In the genomic region with DNA sequence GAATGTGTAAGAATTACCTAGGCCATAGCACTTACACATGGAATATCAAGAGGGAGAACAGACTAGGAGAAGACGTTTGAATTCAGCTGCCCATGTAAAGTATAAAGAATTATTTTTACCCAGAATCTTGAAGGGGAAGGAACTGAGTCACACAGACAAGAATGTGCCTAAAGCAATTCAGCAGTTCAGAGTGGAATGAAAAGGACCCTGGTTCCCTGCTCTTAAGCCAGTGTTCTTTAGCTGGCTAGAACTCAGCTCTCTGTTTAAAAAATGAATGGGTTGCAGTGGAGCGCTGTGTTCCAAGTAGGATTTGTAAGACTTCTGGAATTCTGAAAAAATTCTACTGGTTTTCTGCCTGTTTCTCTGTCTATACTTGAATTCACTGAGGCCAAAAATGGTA, we compare ENCODE assay signal across 10 cellular contexts.
DNase-seq lines count a peak whose midpoint lies in the region; ATAC-seq, FAIRE-seq and TF ChIP-seq lines count a peak whose summit lies in the region.
"Had no signal": no experiment of that assay in that cellular context is flagged by ENCODE, and none has a peak within 500 bp of the region (broad histone marks: within the 10 kb centered on the region; RNA-seq: fewer than 3 reads in every experiment).

No MANE protein-coding gene starts in this region.

- no peaks in the 10 kb centered on the region for H3K36me3 ChIP-seq in PC-3 (ENCODE audit: low read depth, low read length)
- no peaks in the 10 kb centered on the region for H3K36me3 ChIP-seq in esophagus muscularis mucosa
- H3K36me3 ChIP-seq in neural progenitor cell, result no peaks in the 10 kb centered on the region

- POLR2A ChIA-PET in AG04450 (lab: Yijun Ruan, JAX), result interaction anchor here (0.5 kb wide), 1 partner anchor 231 kb away, joined by 3 read pairs; no protein-coding TSS in a partner anchor
- POLR2A ChIA-PET in PC-3 (lab: Charles Lee; ENCODE audit: unreplicated experiment), result interaction anchor here (0.5 to 0.8 kb wide), 5 partner anchors 8 to 338 kb away, joined by 3 to 8 read pairs (median 5); no protein-coding TSS in a partner anchor

- H3F3A ChIP-seq in PC-3 (ENCODE audit: low read length, unreplicated experiment) (no peaks in the 10 kb centered on the region), neural progenitor cell (ENCODE audit: low read depth) (no peaks in the 10 kb centered on the region)

- no TSS peak for BruUV-seq in PC-3 (replicated peaks; lab: Mats Ljungman, UMichigan)

- no peaks in the 10 kb centered on the region for H3K9me3 Mint-ChIP-seq in neural progenitor cell
- H3K9me3 Mint-ChIP-seq in stimulated activated naive B cell treated with anti-CD40 and anti-IgM and Interleukin-4, amounts not matched to agents 10 μg/mL and 1 μg/mL and 100 μg/mL, for 72 hours, result no peaks in the 10 kb centered on the region
- H3K9me3 Mint-ChIP-seq: activated B cell treated with CpG ODN at 0.5 μM for 24 hours; CD4-positive, alpha-beta memory T cell had no signal

- H3K4me1 Mint-ChIP-seq in neural progenitor cell, result no peaks in the 10 kb centered on the region
- H3K4me1 Mint-ChIP-seq in stimulated activated naive B cell treated with anti-CD40 and anti-IgM and Interleukin-4, amounts not matched to agents 10 μg/mL and 1 μg/mL and 100 μg/mL, for 72 hours, result peaks cover 9 to 27% of the 10 kb centered on the region in 2 donors
- H3K4me1 Mint-ChIP-seq: CD4-positive, alpha-beta memory T cell had no signal

- H3K9me3 ChIP-seq in AG04450 (ENCODE audit: control insufficient read depth, insufficient read depth, low read length) (no peaks in the 10 kb centered on the region), PC-3 (ENCODE audit: low read length) (no peaks in the 10 kb centered on the region), esophagus muscularis mucosa (no peaks in the 10 kb centered on the region), neural progenitor cell (ENCODE audit: low read depth) (no peaks in the 10 kb centered on the region)

- H2AFZ ChIP-seq in PC-3 (ENCODE audit: low read length) (0 out of 2 replicates have a peak overlapping the region, but pooled peaks have one; percentile 42), neural progenitor cell (replicated peaks) (no peak overlapping the region)

- WGBS in esophagus muscularis mucosa, result 31% methylated on average over 2 of the region's 2 CpGs

- H3K27ac Mint-ChIP-seq in neural progenitor cell, result no peak overlapping the region
- H3K27ac Mint-ChIP-seq in stimulated activated naive B cell treated with anti-CD40 and anti-IgM and Interleukin-4, amounts not matched to agents 10 μg/mL and 1 μg/mL and 100 μg/mL, for 72 hours, result no peak overlapping the region
- H3K27ac Mint-ChIP-seq: activated B cell treated with CpG ODN at 0.5 μM for 24 hours; CD4-positive, alpha-beta memory T cell had no signal

- no peaks in the 10 kb centered on the region for H3K27me3 ChIP-seq in AG04450 (ENCODE audit: control insufficient read depth, insufficient read depth, low read length)
- no peaks in the 10 kb centered on the region for H3K27me3 ChIP-seq in PC-3 (ENCODE audit: low read length)
- H3K27me3 ChIP-seq in esophagus muscularis mucosa, result no peaks in the 10 kb centered on the region
- no peaks in the 10 kb centered on the region for H3K27me3 ChIP-seq in neural progenitor cell

- intact Hi-C loops in PC-3 (cut with micrococcal nuclease), result loop anchor here (5.0 kb wide), 1 partner anchor 112 kb away; no protein-coding TSS in a partner anchor
- intact Hi-C loops in esophagus muscularis mucosa (cut with DNase I), result no loop called here

- TF ChIP-seq EP300 in esophagus muscularis mucosa (IDR thresholded peaks at IDR 0.05), result no peak

- no peak for FAIRE-seq in HTR-8/SVneo (lab: Jason Lieb, UNC)

- no peak overlapping the region for H3K27ac ChIP-seq in AG04450 (ENCODE audit: low read depth, low read length)
- H3K27ac ChIP-seq in PC-3 (ENCODE audit: low read length), result peak overlapping the region; percentile 77
- H3K27ac ChIP-seq in esophagus muscularis mucosa (replicated peaks in 1 of 4), result peak overlapping the region; percentile 59 to 75 (median 67)
- H3K27ac ChIP-seq in neural progenitor cell, result no peak overlapping the region

- H3K27me3 Mint-ChIP-seq in neural progenitor cell (ENCODE audit: insufficient read depth, low read depth), result peaks cover 2% of the 10 kb centered on the region
- H3K27me3 Mint-ChIP-seq in stimulated activated naive B cell treated with anti-CD40 and anti-IgM and Interleukin-4, amounts not matched to agents 10 μg/mL and 1 μg/mL and 100 μg/mL, for 72 hours, result no peaks in the 10 kb centered on the region
- H3K27me3 Mint-ChIP-seq: activated B cell treated with CpG ODN at 0.5 μM for 24 hours; CD4-positive, alpha-beta memory T cell had no signal

- peak overlapping the region; percentile 15; the same call in 1 of the 2 replicates for H3K9ac ChIP-seq in PC-3 (ENCODE audit: low read length)
- H3K9ac ChIP-seq in neural progenitor cell, result no peak overlapping the region

- H3K4me1 ChIP-seq in PC-3 (ENCODE audit: insufficient read depth, low read length), result peaks cover 38% of the 10 kb centered on the region
- H3K4me1 ChIP-seq in esophagus muscularis mucosa, result peaks cover 8 to 99% (median 95%) of the 10 kb centered on the region in 4 donors
- no peaks in the 10 kb centered on the region for H3K4me1 ChIP-seq in neural progenitor cell

- ATAC-seq in PC-3, result peak; percentile 83
- ATAC-seq in stimulated activated naive B cell treated with anti-CD40 and anti-IgM and Interleukin-4, amounts not matched to agents 10 μg/mL and 1 μg/mL and 100 μg/mL, for 72 hours (replicated peaks), result no peak

- no peak for TF ChIP-seq POLR2A in esophagus muscularis mucosa (IDR thresholded peaks at IDR 0.05; ENCODE audit: low read depth)

- TF ChIP-seq CTCF in AG04450 (IDR thresholded peaks at IDR 0.05; ENCODE audit: low read depth, low read length), result no peak
- no peak for TF ChIP-seq CTCF in PC-3 (conservative IDR thresholded peaks at IDR 0.05; ENCODE audit: low read depth, low read length)
- no peak for TF ChIP-seq CTCF in esophagus muscularis mucosa (IDR thresholded peaks at IDR 0.05)
- no peak for TF ChIP-seq CTCF in neural progenitor cell (IDR thresholded peaks at IDR 0.05)

- H3K4me3 Mint-ChIP-seq in neural progenitor cell, result no peak overlapping the region
- no peak overlapping the region for H3K4me3 Mint-ChIP-seq in stimulated activated naive B cell treated with anti-CD40 and anti-IgM and Interleukin-4, amounts not matched to agents 10 μg/mL and 1 μg/mL and 100 μg/mL, for 72 hours
- H3K4me3 Mint-ChIP-seq: activated B cell treated with CpG ODN at 0.5 μM for 24 hours; CD4-positive, alpha-beta memory T cell had no signal

- H4K20me1 ChIP-seq in PC-3 (ENCODE audit: low read length) (no peaks in the 10 kb centered on the region), neural progenitor cell (ENCODE audit: low read depth) (no peaks in the 10 kb centered on the region)

- H3K4me3 ChIP-seq in AG04450 (ENCODE audit: low read depth, low read length) (no peak overlapping the region), PC-3 (ENCODE audit: low read length) (peak overlapping the region; percentile 36; the same call in 1 of the 2 replicates), esophagus muscularis mucosa (no peak overlapping the region), neural progenitor cell (no peak overlapping the region)

- no peaks in the 10 kb centered on the region for H3K36me3 Mint-ChIP-seq in neural progenitor cell
- H3K36me3 Mint-ChIP-seq in stimulated activated naive B cell treated with anti-CD40 and anti-IgM and Interleukin-4, amounts not matched to agents 10 μg/mL and 1 μg/mL and 100 μg/mL, for 72 hours, result peaks cover 0 to 4% of the 10 kb centered on the region in 2 donors

- CTCF ChIA-PET in AG04450 (lab: Charles Lee), result interaction anchor here (0.7 to 2.1 kb wide), 4 partner anchors 32 to 854 kb away, joined by 3 to 14 read pairs (median 4); no protein-coding TSS in a partner anchor
- CTCF ChIA-PET in PC-3 (lab: Charles Lee), result no interaction called here

- no peaks in the 10 kb centered on the region for H3K79me2 ChIP-seq in PC-3 (ENCODE audit: low read length)
- no peaks in the 10 kb centered on the region for H3K79me2 ChIP-seq in neural progenitor cell (ENCODE audit: low read depth)

- peak overlapping the region; percentile 70 for H3K4me2 ChIP-seq in PC-3 (ENCODE audit: low read length)
- H3K4me2 ChIP-seq in neural progenitor cell, result no peak overlapping the region

- no peaks in the 10 kb centered on the region for H3K9me2 ChIP-seq in PC-3 (replicated peaks; ENCODE audit: low read length)

- peak; percentile 80 for DNase-seq in AG04450 (ENCODE audit: low read depth, low spot score)
- peak; percentile 86 for DNase-seq in PC-3
- DNase-seq in esophagus muscularis mucosa (ENCODE audit: extremely low spot score), result no peak
- peak; percentile 14 for DNase-seq in neural progenitor cell (ENCODE audit: low spot score)
- no peak for DNase-seq in NCI-H2081 (lab: John Stamatoyannopoulos, UW)
- no peak for DNase-seq in stimulated activated naive B cell treated with anti-CD40 and anti-IgM and Interleukin-4, amounts not matched to agents 10 μg/mL and 1 μg/mL and 100 μg/mL, for 72 hours
- no peak for DNase-seq in LoVo (ENCODE audit: low spot score)
- no peak for DNase-seq in HTR-8/SVneo (ENCODE audit: insufficient read length, low spot score)
- DNase-seq: activated B cell treated with CpG ODN at 0.5 μM for 24 hours; CD4-positive, alpha-beta memory T cell had no signal

Comparison
In these comparisons a context has a peak if more than half of its experiments do, and no peak if none do; other contexts are left out.
1. DNase-seq: peak in AG04450 (single experiment), PC-3 (single experiment) and neural progenitor cell (single experiment); none in esophagus muscularis mucosa (single experiment), NCI-H2081 (0 of 2), stimulated activated naive B cell treated with anti-CD40 and anti-IgM and Interleukin-4, amounts not matched to agents 10 μg/mL and 1 μg/mL and 100 μg/mL, for 72 hours (single experiment), LoVo (single experiment) and HTR-8/SVneo (single experiment).
2. H3K27ac ChIP-seq: peak in PC-3 (single experiment) and esophagus muscularis mucosa (4 of 4); none in AG04450 (single experiment) and neural progenitor cell (single experiment).